8 cellular contexts compared by ENCODE assay signal in genomic region chrX:136168929-136169735, GRCh38. TPM values are rescaled to one million over a fixed set of nuclear protein-coding genes. Genes with fewer than 3 reads are reported as not detected.
A peak's percentile ranks its signal among the peaks of the same experiment; 100 is the strongest.
DNase-seq lines count a peak whose midpoint lies in the region; ATAC-seq, FAIRE-seq and TF ChIP-seq lines count a peak whose summit lies in the region.

No MANE protein-coding gene starts in this region.

- TF ChIP-seq CTCF in fibroblast of villous mesenchyme (IDR thresholded peaks at IDR 0.05; ENCODE audit: insufficient read depth, low read depth, low read length) (no peak), pancreas (IDR thresholded peaks at IDR 0.05) (no peak), type B pancreatic cell (conservative IDR thresholded peaks at IDR 0.05) (no peak), CD14-positive monocyte (IDR thresholded peaks at IDR 0.05) (no peak)

- no peaks in the 10 kb centered on the region for H3K4me1 ChIP-seq in pancreas

- H3K36me3 Mint-ChIP-seq in type B pancreatic cell = no peaks in the 10 kb centered on the region
- H3K36me3 Mint-ChIP-seq in CD14-positive monocyte = no peaks in the 10 kb centered on the region

- H3K27me3 Mint-ChIP-seq in type B pancreatic cell (no peaks in the 10 kb centered on the region), CD14-positive monocyte (ENCODE audit: low read depth in 3 of 3) (peaks cover 2 to 14% (median 6%) of the 10 kb centered on the region in 3 donors)

- intact Hi-C loops in pancreas (cut with DNase I) (no loop called here), CD14-positive monocyte (cut with micrococcal nuclease) (no loop called here)

- FAIRE-seq in pancreas (lab: Jason Lieb, UNC) = peak; percentile 99

- H3K4me1 Mint-ChIP-seq in type B pancreatic cell (ENCODE audit: unreplicated experiment) (peaks cover 9% of the 10 kb centered on the region), CD14-positive monocyte (peaks cover 3% of the 10 kb centered on the region)

- no peaks in the 10 kb centered on the region for H3K9me3 ChIP-seq in pancreas

- no peaks in the 10 kb centered on the region for H3K36me3 ChIP-seq in pancreas

- H3K9me3 Mint-ChIP-seq in type B pancreatic cell (no peaks in the 10 kb centered on the region), CD14-positive monocyte (no peaks in the 10 kb centered on the region)

- H3K27ac ChIP-seq in pancreas = no peak overlapping the region

- ATAC-seq in pancreas = peak in 3 of 4 donors; percentile 47 to 78 (median 68)

- peaks cover 0 to 20% (median 4%) of the 10 kb centered on the region in 4 donors for H3K27me3 ChIP-seq in pancreas

- H3K27ac Mint-ChIP-seq in type B pancreatic cell = no peak overlapping the region
- no peak overlapping the region for H3K27ac Mint-ChIP-seq in CD14-positive monocyte

- DNase-seq in ELR (ENCODE audit: low read depth) (peak; percentile 79), RPMI7951 (ENCODE audit: low read depth) (peak; percentile 80), fibroblast of villous mesenchyme (ENCODE audit: low read depth) (peak; percentile 95), pancreas (no peak), type B pancreatic cell (ENCODE audit: extremely low spot score, unreplicated experiment) (no peak), CD14-positive monocyte (ENCODE audit: low spot score) (no peak)
- DNase-seq in activated CD4-positive, CD25-positive, alpha-beta regulatory T cell treated with anti-CD3 and anti-CD28 coated beads, Interleukin-2, amount 50 U/mL, for 72 hours = no peak
- DNase-seq in stimulated activated CD4-positive, alpha-beta T cell treated with anti-CD3 and anti-CD28 coated beads, Interleukin-2, amount 100 ng/mL, for 48 hours = no peak

- no peak overlapping the region for H3K4me3 Mint-ChIP-seq in type B pancreatic cell
- no peak overlapping the region for H3K4me3 Mint-ChIP-seq in CD14-positive monocyte

- H3K4me3 ChIP-seq in fibroblast of villous mesenchyme (ENCODE audit: low read depth, low read length) = no peak overlapping the region
- no peak overlapping the region for H3K4me3 ChIP-seq in pancreas

- WGBS in pancreas, 2 donors = 25 to 38% methylated on average over 17 of the region's 17 CpGs

RNA-seq across cellular contexts. Expression of gene FHL1, which starts 21.8 kb away (rescaled TPM):
- 55.9 and 69.2 TPM in 2 replicates for total RNA-seq in RPMI7951 (2014; rRNA removed; shearing (Covaris generic))
- total RNA-seq in fibroblast of villous mesenchyme (69.6 and 104 TPM in 2 replicates), pancreas (10 to 100 TPM in 3 of 6 donors, 1 to 10 TPM in 3; 6.2 to 22.0 (median 10.4) TPM), type B pancreatic cell (ENCODE audit: low replicate concordance) (4.4 and 55.3 TPM in 2 replicates)
- polyA plus RNA-seq in pancreas (10 to 100 TPM; 25.3 to 31.6 TPM), CD14-positive monocyte (1 to 10 TPM in 1 of 2 donors, under 1 TPM in 1; 0.98 to 4.0 TPM)

Comparison
In these comparisons a context has a peak if more than half of its experiments do, and no peak if none do; other contexts are left out.
1. DNase-seq: peak in ELR (single experiment), RPMI7951 (single experiment) and fibroblast of villous mesenchyme (single experiment); none in pancreas (0 of 6), type B pancreatic cell (single experiment), activated CD4-positive, CD25-positive, alpha-beta regulatory T cell treated with anti-CD3 and anti-CD28 coated beads, Interleukin-2, amount 50 U/mL, for 72 hours (single experiment), stimulated activated CD4-positive, alpha-beta T cell treated with anti-CD3 and anti-CD28 coated beads, Interleukin-2, amount 100 ng/mL, for 48 hours (0 of 2) and CD14-positive monocyte (single experiment).